ENCODE assay signal across 1 cellular context in the genomic region with DNA sequence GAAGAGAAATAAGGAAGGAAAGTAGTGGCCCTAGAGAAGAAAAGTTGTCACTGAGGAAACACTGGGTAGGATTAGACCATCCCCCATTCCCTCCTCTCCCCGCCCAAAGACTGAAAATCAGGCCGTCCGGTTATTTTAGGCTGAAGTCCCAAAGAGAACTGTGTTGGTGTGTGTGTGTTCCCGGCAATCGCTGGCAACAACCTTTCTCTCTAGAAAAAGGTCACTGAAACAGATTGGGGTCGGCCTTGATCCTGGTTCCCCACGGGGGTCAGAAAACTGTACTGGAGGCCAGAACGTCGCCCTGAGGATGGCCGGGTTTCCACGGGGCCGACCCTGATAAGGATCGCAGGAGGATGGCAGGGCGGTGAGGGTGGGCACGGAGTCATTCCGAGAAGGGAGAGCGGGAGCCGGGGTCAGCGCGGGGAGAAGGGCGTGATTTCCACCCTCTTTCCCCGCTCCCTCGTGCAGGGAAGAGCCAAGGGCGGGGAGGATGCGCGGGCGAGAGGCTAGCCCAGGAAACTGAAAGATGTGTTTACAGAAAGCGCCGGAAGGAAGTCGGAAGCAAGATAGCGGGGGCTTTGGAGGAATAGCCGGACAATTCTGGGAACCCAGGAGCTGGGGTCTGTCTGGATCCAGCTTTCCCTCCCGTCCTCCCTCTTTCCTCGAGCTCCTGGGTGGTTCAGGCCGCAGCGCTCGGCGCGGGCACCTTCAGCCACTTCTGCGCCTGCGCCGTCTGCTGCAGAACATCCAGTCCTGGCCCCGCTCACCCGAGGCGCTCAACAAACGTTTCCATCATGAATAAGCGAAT.
TF ChIP-seq lines count a peak whose summit lies in the region.

No MANE protein-coding gene starts in this region.

TF ChIP-seq in GM12878, 131 proteins besides CTCF, POLR2A, EP300 and RAD21 (continued from another document):
- TF ChIP-seq, protein P1, sequence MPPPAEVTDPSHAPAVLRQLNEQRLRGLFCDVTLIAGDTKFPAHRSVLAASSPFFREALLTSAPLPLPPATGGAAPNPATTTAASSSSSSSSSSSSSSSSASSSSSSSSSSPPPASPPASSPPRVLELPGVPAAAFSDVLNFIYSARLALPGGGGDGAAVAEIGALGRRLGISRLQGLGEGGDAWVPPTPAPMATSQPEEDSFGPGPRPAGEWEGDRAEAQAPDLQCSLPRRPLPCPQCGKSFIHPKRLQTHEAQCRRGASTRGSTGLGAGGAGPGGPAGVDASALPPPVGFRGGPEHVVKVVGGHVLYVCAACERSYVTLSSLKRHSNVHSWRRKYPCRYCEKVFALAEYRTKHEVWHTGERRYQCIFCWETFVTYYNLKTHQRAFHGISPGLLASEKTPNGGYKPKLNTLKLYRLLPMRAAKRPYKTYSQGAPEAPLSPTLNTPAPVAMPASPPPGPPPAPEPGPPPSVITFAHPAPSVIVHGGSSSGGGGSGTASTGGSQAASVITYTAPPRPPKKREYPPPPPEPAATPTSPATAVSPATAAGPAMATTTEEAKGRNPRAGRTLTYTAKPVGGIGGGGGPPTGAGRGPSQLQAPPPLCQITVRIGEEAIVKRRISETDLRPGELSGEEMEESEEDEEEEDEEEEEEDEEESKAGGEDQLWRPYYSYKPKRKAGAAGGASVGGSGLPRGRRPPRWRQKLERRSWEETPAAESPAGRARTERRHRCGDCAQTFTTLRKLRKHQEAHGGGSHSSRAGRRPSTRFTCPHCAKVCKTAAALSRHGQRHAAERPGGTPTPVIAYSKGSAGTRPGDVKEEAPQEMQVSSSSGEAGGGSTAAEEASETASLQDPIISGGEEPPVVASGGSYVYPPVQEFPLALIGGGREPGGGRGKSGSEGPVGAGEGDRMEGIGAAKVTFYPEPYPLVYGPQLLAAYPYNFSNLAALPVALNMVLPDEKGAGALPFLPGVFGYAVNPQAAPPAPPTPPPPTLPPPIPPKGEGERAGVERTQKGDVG (CRISPR knock-in tag; IDR thresholded peaks at IDR 0.05): no peak
- TF ChIP-seq GABPA (IDR thresholded peaks at IDR 0.05; ENCODE audit: low read depth) (peak; percentile 33; the same call in 1 of the 2 replicates), ZZZ3 (IDR thresholded peaks at IDR 0.05; ENCODE audit: control insufficient read depth, insufficient read length, low read depth) (no peak), ZNF622 (IDR thresholded peaks at IDR 0.05) (no peak), JUNB (IDR thresholded peaks at IDR 0.05) (no peak), KDM1A (IDR thresholded peaks at IDR 0.05; ENCODE audit: borderline replicate concordance) (no peak), DPF2 (IDR thresholded peaks at IDR 0.05) (no peak)
TF ChIP-seq in GM12878: peak in this region for 11.
